Comparison of ENCODE assay signal across 16 cellular contexts in the genomic region with DNA sequence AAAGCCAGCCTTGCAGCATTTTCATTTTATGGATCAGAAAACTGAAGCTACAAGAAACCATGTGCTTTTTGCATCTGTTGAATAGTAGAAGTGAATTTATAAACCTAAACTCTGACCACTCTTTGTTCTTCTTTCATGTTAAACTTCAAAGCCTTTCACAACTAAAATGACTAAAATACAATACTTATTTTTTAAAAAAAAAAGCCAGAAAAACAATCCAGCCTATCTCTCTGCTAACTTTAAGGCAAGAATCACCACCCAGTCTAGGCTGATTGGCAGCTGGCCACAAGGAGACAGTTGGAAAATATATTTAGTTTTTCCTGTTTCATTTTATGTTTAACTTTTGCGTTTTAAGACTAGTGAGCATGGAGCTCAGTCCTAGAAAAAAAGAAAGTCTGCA.
A peak's percentile ranks its signal among the peaks of the same experiment; 100 is the strongest.
DNase-seq lines count a peak whose midpoint lies in the region; ATAC-seq and TF ChIP-seq lines count a peak whose summit lies in the region.
"Had no signal": no experiment of that assay in that cellular context is flagged by ENCODE, and none has a peak within 500 bp of the region (broad histone marks: within the 10 kb centered on the region; RNA-seq: fewer than 3 reads in every experiment).

No MANE protein-coding gene starts in this region.

- TF ChIP-seq CTCF in chondrocyte (IDR thresholded peaks at IDR 0.05), result no peak

- ATAC-seq in GM19463 (IDR thresholded peaks at IDR 0.05; ENCODE audit: unreplicated experiment) (peak; percentile 27), HG03066 (IDR thresholded peaks at IDR 0.05; ENCODE audit: low read depth, unreplicated experiment) (peak; percentile 40)
- ATAC-seq: left lung had no signal

- peaks cover 7% of the 10 kb centered on the region for H3K4me1 ChIP-seq in skeletal muscle satellite cell (ENCODE audit: control insufficient read depth, insufficient read depth, low read length)
- H3K4me1 ChIP-seq: left lung had no signal

- H3K9ac ChIP-seq in skeletal muscle satellite cell (ENCODE audit: low read depth, low read length), result no peak overlapping the region

- peak overlapping the region; percentile 93 for H3K27ac Mint-ChIP-seq in chondrocyte (ENCODE audit: unreplicated experiment)
- H3K27ac Mint-ChIP-seq: naive B cell had no signal

- peaks cover 8% of the 10 kb centered on the region for H3K36me3 Mint-ChIP-seq in chondrocyte (ENCODE audit: low read depth)
- H3K36me3 Mint-ChIP-seq: naive B cell had no signal

- no peak for DNase-seq in chondrocyte (ENCODE audit: low spot score)
- DNase-seq in UCSD-AML1 (lab: John Stamatoyannopoulos, UW; ENCODE audit: unreplicated experiment), result no peak
- DNase-seq in stimulated activated CD4-positive, alpha-beta T cell treated with anti-CD3 and anti-CD28 coated beads, Interleukin-4, amount 100 ng/mL, for 1 hour, result no peak
- no peak for DNase-seq in activated CD4-positive, alpha-beta T cell treated with anti-CD3 and anti-CD28 coated beads for 4 hours
- DNase-seq: activated CD4-positive, alpha-beta T cell treated with anti-CD3 and anti-CD28 coated beads for 1 hour; foreskin fibroblast; GOT3; left lung; naive B cell; NCI-H146; Right ventricle myocardium superior; stomach; T-helper 2 cell had no signal

- H3K27me3 Mint-ChIP-seq in chondrocyte (ENCODE audit: low read depth), result no peaks in the 10 kb centered on the region

- peak overlapping the region; percentile 59 for H3K4me3 Mint-ChIP-seq in chondrocyte (ENCODE audit: unreplicated experiment)
- H3K4me3 Mint-ChIP-seq: naive B cell had no signal

- no peaks in the 10 kb centered on the region for H3K27me3 ChIP-seq in skeletal muscle satellite cell (ENCODE audit: control insufficient read depth, insufficient read depth, low read length)
- H3K27me3 ChIP-seq: left lung, stomach had no signal

- peaks cover 31% of the 10 kb centered on the region for H3K4me1 Mint-ChIP-seq in chondrocyte (ENCODE audit: low read depth)
- H3K4me1 Mint-ChIP-seq: naive B cell had no signal

- no peaks in the 10 kb centered on the region for H3K9me3 ChIP-seq in skeletal muscle satellite cell (replicated peaks; ENCODE audit: low read length)
- H3K9me3 ChIP-seq: left lung had no signal

- H3K4me3 ChIP-seq in skeletal muscle satellite cell (ENCODE audit: low read length), result no peak overlapping the region
- H3K4me3 ChIP-seq: left lung, stomach had no signal

- H3K4me2 ChIP-seq in skeletal muscle satellite cell (ENCODE audit: low read length), result peak overlapping the region; percentile 42

- H3K36me3 ChIP-seq in skeletal muscle satellite cell (ENCODE audit: insufficient read depth, low read length), result no peaks in the 10 kb centered on the region
- H3K36me3 ChIP-seq: left lung, stomach had no signal

- H3K9me3 Mint-ChIP-seq in chondrocyte (ENCODE audit: low read depth), result peaks cover 22% of the 10 kb centered on the region
